Comparison of ENCODE assay signal across 11 cellular contexts in genomic region chr15:57485869-57486268, GRCh38.
DNase-seq lines count a peak whose midpoint lies in the region; ATAC-seq and TF ChIP-seq lines count a peak whose summit lies in the region.
"Had no signal": no experiment of that assay in that cellular context is flagged by ENCODE, and none has a peak within 500 bp of the region (broad histone marks: within the 10 kb centered on the region; RNA-seq: fewer than 3 reads in every experiment).

No MANE protein-coding gene starts in this region.

- no peak overlapping the region for H3K4me3 Mint-ChIP-seq in stimulated activated naive B cell treated with anti-CD40 and anti-IgM and Interleukin-4, amounts not matched to agents 10 μg/mL and 1 μg/mL and 100 μg/mL, for 72 hours

- ATAC-seq in GM21723 (IDR thresholded peaks at IDR 0.05; ENCODE audit: unreplicated experiment) (no peak), HG03175 (IDR thresholded peaks at IDR 0.05; ENCODE audit: unreplicated experiment) (no peak), GM21737 (IDR thresholded peaks at IDR 0.05; ENCODE audit: unreplicated experiment) (no peak)
- no peak for ATAC-seq in stimulated activated naive B cell treated with anti-CD40 and anti-IgM and Interleukin-4, amounts not matched to agents 10 μg/mL and 1 μg/mL and 100 μg/mL, for 72 hours (replicated peaks)

- in situ Hi-C loops in ACHN (cut with HindIII; ENCODE audit: low pct_ligation_motif_present, low pct_unique_long_range_greater_than_20kb, low sequenced_read_pairs) = no loop called here
- in situ Hi-C loops in astrocyte of the spinal cord (cut with HindIII; ENCODE audit: low sequenced_read_pairs) = no loop called here

- H3K9me3 Mint-ChIP-seq in stimulated activated naive B cell treated with anti-CD40 and anti-IgM and Interleukin-4, amounts not matched to agents 10 μg/mL and 1 μg/mL and 100 μg/mL, for 72 hours = peaks cover 0 to 2% of the 10 kb centered on the region in 2 donors

- TF ChIP-seq CTCF in astrocyte of the spinal cord (IDR thresholded peaks at IDR 0.05; ENCODE audit: low read depth, low read length) = no peak

- DNase-seq in ACHN (peak; percentile 96), HT-29 (ENCODE audit: low spot score) (peak; percentile 44), astrocyte of the spinal cord (ENCODE audit: low read depth, low spot score) (peak; percentile 73), kidney glomerular epithelial cell (lab: John Stamatoyannopoulos, UW) (peak; percentile 98)
- DNase-seq in stimulated activated naive B cell treated with anti-CD40 and anti-IgM and Interleukin-4, amounts not matched to agents 10 μg/mL and 1 μg/mL and 100 μg/mL, for 72 hours = no peak
- DNase-seq: activated gamma-delta T cell, NCI-H2029 had no signal

- no peak overlapping the region for H3K27ac Mint-ChIP-seq in stimulated activated naive B cell treated with anti-CD40 and anti-IgM and Interleukin-4, amounts not matched to agents 10 μg/mL and 1 μg/mL and 100 μg/mL, for 72 hours

- no peaks in the 10 kb centered on the region for H3K36me3 Mint-ChIP-seq in stimulated activated naive B cell treated with anti-CD40 and anti-IgM and Interleukin-4, amounts not matched to agents 10 μg/mL and 1 μg/mL and 100 μg/mL, for 72 hours

- no peaks in the 10 kb centered on the region for H3K4me1 Mint-ChIP-seq in stimulated activated naive B cell treated with anti-CD40 and anti-IgM and Interleukin-4, amounts not matched to agents 10 μg/mL and 1 μg/mL and 100 μg/mL, for 72 hours

- no peak overlapping the region for H3K4me3 ChIP-seq in astrocyte of the spinal cord (ENCODE audit: low read depth, low read length)
- H3K4me3 ChIP-seq: BLaER1 treated with 17β-estradiol and CSF1 and Interleukin-3, amounts not matched to agents 10 nM and 100 nM had no signal

- peaks cover 5 to 8% of the 10 kb centered on the region in 2 donors for H3K27me3 Mint-ChIP-seq in stimulated activated naive B cell treated with anti-CD40 and anti-IgM and Interleukin-4, amounts not matched to agents 10 μg/mL and 1 μg/mL and 100 μg/mL, for 72 hours
